In genomic region chr15:68773036-68773435, GRCh38 we compare ENCODE assay signal across 8 cellular contexts.
"Had no signal": no experiment of that assay in that cellular context is flagged by ENCODE, and none has a peak within 500 bp of the region (broad histone marks: within the 10 kb centered on the region; RNA-seq: fewer than 3 reads in every experiment).

No MANE protein-coding gene starts in this region.

- H3K4me1 ChIP-seq: HAP-1 had no signal

- H3K9me3 ChIP-seq: HAP-1 had no signal

- H3K4me3 ChIP-seq: GM23338, HAP-1 had no signal

- H3K27ac ChIP-seq: HL-60 had no signal

- DNase-seq: H7, HFFc6, KBM-7 had no signal

- ATAC-seq: GM23338, HCT116, HepG2 had no signal
